In the genomic region with DNA sequence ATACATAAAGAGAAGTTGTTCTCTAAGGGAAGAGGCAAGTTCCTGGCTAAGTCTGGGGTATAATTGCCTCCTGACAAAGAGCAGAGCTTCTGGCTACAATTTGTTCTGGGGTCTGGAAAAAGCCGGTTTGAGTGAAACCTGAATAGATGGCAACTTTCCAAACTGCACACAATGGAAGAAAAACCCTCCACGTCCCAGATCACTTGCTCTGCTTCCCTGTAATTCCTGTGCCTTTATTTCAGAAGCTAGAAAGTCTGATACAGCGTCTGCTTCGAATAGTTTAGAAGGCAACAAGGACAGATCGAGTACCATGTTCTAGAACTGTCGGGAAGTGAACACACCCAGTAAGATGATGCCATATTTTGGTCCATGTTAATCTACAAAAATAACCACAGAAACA, we compare ENCODE assay signal across 7 cellular contexts. TPM values are rescaled to one million over a fixed set of nuclear protein-coding genes. Genes with fewer than 3 reads are reported as not detected.
DNase-seq lines count a peak whose midpoint lies in the region; ATAC-seq and TF ChIP-seq lines count a peak whose summit lies in the region.

No MANE protein-coding gene starts in this region.

- H3K4me1 ChIP-seq in foreskin keratinocyte, result peaks cover 7% of the 10 kb centered on the region

- peaks cover 51% of the 10 kb centered on the region for H3K4me1 Mint-ChIP-seq in T-helper 17 cell
- peaks cover 12 to 44% of the 10 kb centered on the region in 2 donors for H3K4me1 Mint-ChIP-seq in stimulated activated naive B cell treated with anti-CD40 and anti-IgM and Interleukin-4, amounts not matched to agents 10 μg/mL and 1 μg/mL and 100 μg/mL, for 72 hours

- H3K27ac Mint-ChIP-seq in T-helper 17 cell, result peak overlapping the region; percentile 100
- H3K27ac Mint-ChIP-seq in stimulated activated naive B cell treated with anti-CD40 and anti-IgM and Interleukin-4, amounts not matched to agents 10 μg/mL and 1 μg/mL and 100 μg/mL, for 72 hours, result peak overlapping the region; percentile 20

- H3K4me3 Mint-ChIP-seq in T-helper 17 cell, result peak overlapping the region; percentile 100
- no peak overlapping the region for H3K4me3 Mint-ChIP-seq in stimulated activated naive B cell treated with anti-CD40 and anti-IgM and Interleukin-4, amounts not matched to agents 10 μg/mL and 1 μg/mL and 100 μg/mL, for 72 hours

- no peak for TF ChIP-seq CTCF in foreskin keratinocyte (conservative IDR thresholded peaks at IDR 0.05)

- H3K27me3 Mint-ChIP-seq in T-helper 17 cell, result no peaks in the 10 kb centered on the region
- no peaks in the 10 kb centered on the region for H3K27me3 Mint-ChIP-seq in stimulated activated naive B cell treated with anti-CD40 and anti-IgM and Interleukin-4, amounts not matched to agents 10 μg/mL and 1 μg/mL and 100 μg/mL, for 72 hours

- no peak for ATAC-seq in T-helper 17 cell
- ATAC-seq in foreskin keratinocyte, result no peak
- ATAC-seq in stimulated activated naive B cell treated with anti-CD40 and anti-IgM and Interleukin-4, amounts not matched to agents 10 μg/mL and 1 μg/mL and 100 μg/mL, for 72 hours (replicated peaks), result no peak
- no peak for ATAC-seq in GM18519 (IDR thresholded peaks at IDR 0.05; ENCODE audit: low FRiP score, unreplicated experiment)

- no peaks in the 10 kb centered on the region for H3K9me3 ChIP-seq in T-helper 17 cell (ENCODE audit: control insufficient read depth, low read length, poor library complexity, severe bottlenecking)

- no peaks in the 10 kb centered on the region for H3K9me3 Mint-ChIP-seq in stimulated activated naive B cell treated with anti-CD40 and anti-IgM and Interleukin-4, amounts not matched to agents 10 μg/mL and 1 μg/mL and 100 μg/mL, for 72 hours

- peaks cover 13% of the 10 kb centered on the region for H3K36me3 Mint-ChIP-seq in T-helper 17 cell (ENCODE audit: low read depth)
- peaks cover 27 to 46% of the 10 kb centered on the region in 2 donors for H3K36me3 Mint-ChIP-seq in stimulated activated naive B cell treated with anti-CD40 and anti-IgM and Interleukin-4, amounts not matched to agents 10 μg/mL and 1 μg/mL and 100 μg/mL, for 72 hours

- H3K27me3 ChIP-seq in foreskin keratinocyte, result no peaks in the 10 kb centered on the region

- peak overlapping the region; percentile 29 for H3K27ac ChIP-seq in foreskin keratinocyte

- DNase-seq in M059J (ENCODE audit: low read depth) (peak; percentile 22), T-helper 17 cell (no peak), foreskin keratinocyte (no peak), COLO829 (ENCODE audit: low spot score) (no peak)
- DNase-seq in stimulated activated naive B cell treated with anti-CD40 and anti-IgM and Interleukin-4, amounts not matched to agents 10 μg/mL and 1 μg/mL and 100 μg/mL, for 72 hours, result no peak
- DNase-seq in NK-92 treated with Interleukin-12 subunit alpha and Interleukin-12 subunit beta, amount 100 ng/mL, for 24 hours (lab: John Stamatoyannopoulos, UW), result no peak

RNA-seq across cellular contexts. Expression of a gene that starts 1.6 kb away (rescaled TPM):
- total RNA-seq in M059J (2014; rRNA removed; shearing (Covaris generic)), result 29.9 and 35.5 TPM in 2 replicates
- total RNA-seq in T-helper 17 cell (100 to 1,000 TPM; 109 to 114 TPM), foreskin keratinocyte (70.1 and 73.6 TPM in 2 replicates)
- 24.8 and 30.2 TPM in 2 replicates for polyA plus RNA-seq in foreskin keratinocyte

RNA-seq across cellular contexts. Expression of a gene that starts 7.6 kb away (rescaled TPM):
- 1.6 and 2.8 TPM in 2 replicates for total RNA-seq in M059J (2014; rRNA removed; shearing (Covaris generic))
- total RNA-seq in T-helper 17 cell (10 to 100 TPM; 30.6 to 42.2 TPM), foreskin keratinocyte (7.8 and 8.4 TPM in 2 replicates)
- polyA plus RNA-seq in foreskin keratinocyte, result 9.1 and 9.7 TPM in 2 replicates

RNA-seq across cellular contexts. Expression of a gene that starts 34.5 kb away (rescaled TPM):
- total RNA-seq in M059J (2014; rRNA removed; shearing (Covaris generic)), result 1.9 and 4.6 TPM in 2 replicates
- 10 to 100 TPM; 43.9 to 58.0 TPM for total RNA-seq in T-helper 17 cell
- total RNA-seq in foreskin keratinocyte, result 9.2 and 9.8 TPM in 2 replicates
- polyA plus RNA-seq in foreskin keratinocyte, result 11.0 and 11.3 TPM in 2 replicates

RNA-seq across cellular contexts. Expression of a gene that starts 36.1 kb away (rescaled TPM):
- total RNA-seq in M059J (2014; rRNA removed; shearing (Covaris generic)), result 0.02 and 0.52 TPM in 2 replicates
- total RNA-seq in T-helper 17 cell (10 to 100 TPM; 50.3 to 58.5 TPM), foreskin keratinocyte (0.37 and 0.53 TPM in 2 replicates)
- 0.07 and 0.12 TPM in 2 replicates for polyA plus RNA-seq in foreskin keratinocyte

RNA-seq across cellular contexts. Expression of a gene that starts 41.1 kb away (rescaled TPM):
- total RNA-seq in M059J (2014; rRNA removed; shearing (Covaris generic)), result 38.5 and 51.0 TPM in 2 replicates
- total RNA-seq in T-helper 17 cell (10 to 100 TPM; 44.8 to 48.2 TPM), foreskin keratinocyte (96.6 and 107 TPM in 2 replicates)
- 125 and 141 TPM in 2 replicates for polyA plus RNA-seq in foreskin keratinocyte
